Comparison of ENCODE assay signal across 17 cellular contexts in genomic region chr1:12015499-12015898, GRCh38. TPM values are rescaled to one million over a fixed set of nuclear protein-coding genes. Genes with fewer than 3 reads are reported as not detected.
DNase-seq lines count a peak whose midpoint lies in the region; ATAC-seq and TF ChIP-seq lines count a peak whose summit lies in the region.
"Had no signal": no experiment of that assay in that cellular context is flagged by ENCODE, and none has a peak within 500 bp of the region (broad histone marks: within the 10 kb centered on the region; RNA-seq: fewer than 3 reads in every experiment).

No MANE protein-coding gene starts in this region.

- no peaks in the 10 kb centered on the region for H3K9me3 ChIP-seq in RWPE2 (ENCODE audit: severe bottlenecking)
- H3K9me3 ChIP-seq in neutrophil = no peaks in the 10 kb centered on the region
- H3K9me3 ChIP-seq in upper lobe of left lung = no peaks in the 10 kb centered on the region
- H3K9me3 ChIP-seq in BE2C = no peaks in the 10 kb centered on the region
- H3K9me3 ChIP-seq: Caco-2 had no signal

- no peak for DNase-seq in RWPE2 (ENCODE audit: low spot score)
- no peak for DNase-seq in brain microvascular endothelial cell
- DNase-seq in upper lobe of left lung = peak in 1 of 2 donors; percentile 48
- no peak for DNase-seq in BE2C
- no peak for DNase-seq in KBM-7
- no peak for DNase-seq in amniotic stem cell (lab: John Stamatoyannopoulos, UW)
- DNase-seq: Caco-2; CD4-positive, CD25-positive, alpha-beta regulatory T cell; DMS153; H9; NCI-H1417 treated with DMSO at 0.1 percent for 48 hours; NCI-H2029; NCI-H2171; NCI-H446; NCI-H69 had no signal

- H3K27me3 ChIP-seq in RWPE2 (ENCODE audit: insufficient read depth, poor library complexity, severe bottlenecking) = no peaks in the 10 kb centered on the region
- H3K27me3 ChIP-seq in brain microvascular endothelial cell (replicated peaks) = no peaks in the 10 kb centered on the region
- H3K27me3 ChIP-seq in neutrophil = no peaks in the 10 kb centered on the region
- H3K27me3 ChIP-seq in upper lobe of left lung = no peaks in the 10 kb centered on the region
- no peaks in the 10 kb centered on the region for H3K27me3 ChIP-seq in BE2C

- in situ Hi-C loops in brain microvascular endothelial cell (cut with HindIII; ENCODE audit: low pct_ligation_motif_present, low sequenced_read_pairs) = no loop called here
- in situ Hi-C loops in KBM-7 (cut with MboI; ENCODE audit: low pct_unique_long_range_greater_than_20kb, low sequenced_read_pairs) = no loop called here

- H3K27ac ChIP-seq in RWPE2 (ENCODE audit: poor library complexity, severe bottlenecking) (peak overlapping the region; percentile 72), brain microvascular endothelial cell (peak overlapping the region; percentile 59), neutrophil (peak overlapping the region; percentile 63), upper lobe of left lung (peak overlapping the region; percentile 49 to 81 (median 60))

- ATAC-seq in RWPE2 (ENCODE audit: low read depth) (no peak), upper lobe of left lung (ENCODE audit: low FRiP score in 2 of 2) (no peak)

- H3K4me1 ChIP-seq in RWPE2 (ENCODE audit: insufficient read depth, poor library complexity, severe bottlenecking) = peaks cover 12% of the 10 kb centered on the region
- peaks cover 10 to 15% of the 10 kb centered on the region in 2 experiments for H3K4me1 ChIP-seq in neutrophil (ENCODE audit: control insufficient read depth in 1 of 2, insufficient read depth in 1 of 2, low read depth in 1 of 2, low read length in 1 of 2)
- peaks cover 6 to 15% (median 12%) of the 10 kb centered on the region in 4 donors for H3K4me1 ChIP-seq in upper lobe of left lung
- H3K4me1 ChIP-seq in BE2C = no peaks in the 10 kb centered on the region
- H3K4me1 ChIP-seq: Caco-2 had no signal

- H3K4me3 ChIP-seq in RWPE2 (ENCODE audit: severe bottlenecking) = no peak overlapping the region
- no peak overlapping the region for H3K4me3 ChIP-seq in brain microvascular endothelial cell (ENCODE audit: low read depth, low read length)
- no peak overlapping the region for H3K4me3 ChIP-seq in neutrophil (ENCODE audit: low read depth in 1 of 2, low read length in 1 of 2)
- no peak overlapping the region for H3K4me3 ChIP-seq in upper lobe of left lung
- no peak overlapping the region for H3K4me3 ChIP-seq in BE2C (ENCODE audit: low read depth, low read length)

- 76% methylated on average over 9 of the region's 9 CpGs for WGBS in upper lobe of left lung, 2 donors

- H3K36me3 ChIP-seq in RWPE2 (ENCODE audit: low read depth) (peaks cover 25% of the 10 kb centered on the region), brain microvascular endothelial cell (replicated peaks) (peaks cover 23% of the 10 kb centered on the region), neutrophil (peaks cover 44% of the 10 kb centered on the region), upper lobe of left lung (peaks cover 9 to 34% (median 21%) of the 10 kb centered on the region in 4 donors), BE2C (peaks cover 7% of the 10 kb centered on the region; the same call in 1 of the 2 replicates)

- TF ChIP-seq CTCF in RWPE2 (IDR thresholded peaks at IDR 0.05; ENCODE audit: poor library complexity, severe bottlenecking) (no peak), brain microvascular endothelial cell (IDR thresholded peaks at IDR 0.05; ENCODE audit: low read depth, low read length, missing control alignments) (no peak), neutrophil (IDR thresholded peaks at IDR 0.05) (no peak), upper lobe of left lung (IDR thresholded peaks at IDR 0.05) (no peak), BE2C (IDR thresholded peaks at IDR 0.05; ENCODE audit: low read depth, low read length) (no peak)

- no peak for TF ChIP-seq POLR2A in upper lobe of left lung (IDR thresholded peaks at IDR 0.05)

- no peak for TF ChIP-seq EP300 in upper lobe of left lung (IDR thresholded peaks at IDR 0.05)

RNA-seq across cellular contexts. Expression of gene MIIP, which starts 3.8 kb away (rescaled TPM):
- total RNA-seq in upper lobe of left lung = 10 to 100 TPM; 39.6 to 87.1 (median 50.1) TPM
- polyA plus RNA-seq in BE2C (2012; ENCODE audit: insufficient read depth, insufficient read length, low read depth) = 26.6 TPM

RNA-seq across cellular contexts. Expression of gene MFN2, which starts 35.3 kb away (rescaled TPM):
- 10 to 100 TPM; 40.9 to 80.6 (median 71.0) TPM for total RNA-seq in upper lobe of left lung
- polyA plus RNA-seq in BE2C (2012; ENCODE audit: insufficient read depth, insufficient read length, low read depth) = 51.6 TPM

RNA-seq across cellular contexts. Expression of gene TNFRSF8, which starts 47.6 kb away (rescaled TPM):
- total RNA-seq in upper lobe of left lung = 1 to 10 TPM in 4 of 6 donors, under 1 TPM in 2; 0.22 to 3.3 (median 1.2) TPM
- 0.85 TPM for polyA plus RNA-seq in BE2C (2012; ENCODE audit: insufficient read depth, insufficient read length, low read depth)
- total RNA-seq: Caco-2, RPMI7951 had no signal
